ENCODE assay signal across 1 cellular context in genomic region chr6:13687917-13688351, GRCh38.
TF ChIP-seq lines count a peak whose summit lies in the region.

No MANE protein-coding gene starts in this region.

TF ChIP-seq in GM12878, 131 proteins besides CTCF, POLR2A, EP300 and RAD21:
- TF ChIP-seq RFX5 (IDR thresholded peaks at IDR 0.05; ENCODE audit: low read depth, low read length) (no peak), TCF12 (IDR thresholded peaks at IDR 0.05; ENCODE audit: low read depth, low read length) (no peak), RUNX3 (IDR thresholded peaks at IDR 0.05; ENCODE audit: low read length) (0 out of 2 replicates have a peak, but pooled peaks have one; percentile 9)
